ENCODE assay signal across 18 cellular contexts in genomic region chr5:36644727-36645126, GRCh38. TPM values are rescaled to one million over a fixed set of nuclear protein-coding genes. Genes with fewer than 3 reads are reported as not detected.
"Had no signal": no experiment of that assay in that cellular context is flagged by ENCODE, and none has a peak within 500 bp of the region (broad histone marks: within the 10 kb centered on the region; RNA-seq: fewer than 3 reads in every experiment).

No MANE protein-coding gene starts in this region.

- H3K4me1 ChIP-seq: body of pancreas, tibial artery had no signal

- H3K4me3 Mint-ChIP-seq: activated CD8-positive, alpha-beta T cell treated with anti-CD3 and anti-CD28 coated beads for 36 hours; activated naive CD4-positive, alpha-beta T cell treated with anti-CD3 and anti-CD28 coated beads for 36 hours; naive thymus-derived CD4-positive, alpha-beta T cell; stimulated activated memory B cell treated with anti-CD40 and anti-IgM and Interleukin-4, amounts not matched to agents 10 μg/mL and 1 μg/mL and 100 μg/mL, for 72 hours had no signal

- H3K9me3 Mint-ChIP-seq: activated CD8-positive, alpha-beta T cell treated with anti-CD3 and anti-CD28 coated beads for 36 hours; activated naive CD4-positive, alpha-beta T cell treated with anti-CD3 and anti-CD28 coated beads for 36 hours; stimulated activated memory B cell treated with anti-CD40 and anti-IgM and Interleukin-4, amounts not matched to agents 10 μg/mL and 1 μg/mL and 100 μg/mL, for 72 hours had no signal

- H3K4me1 Mint-ChIP-seq: naive thymus-derived CD4-positive, alpha-beta T cell; stimulated activated memory B cell treated with anti-CD40 and anti-IgM and Interleukin-4, amounts not matched to agents 10 μg/mL and 1 μg/mL and 100 μg/mL, for 72 hours had no signal

- H3K9me3 ChIP-seq: body of pancreas, heart left ventricle, neutrophil, right atrium auricular region, tibial artery had no signal

- H3K36me3 Mint-ChIP-seq: naive thymus-derived CD4-positive, alpha-beta T cell; stimulated activated memory B cell treated with anti-CD40 and anti-IgM and Interleukin-4, amounts not matched to agents 10 μg/mL and 1 μg/mL and 100 μg/mL, for 72 hours had no signal

- H3K4me3 ChIP-seq: body of pancreas, heart left ventricle, right atrium auricular region, tibial artery had no signal

- ATAC-seq: activated CD8-positive, alpha-beta T cell treated with anti-CD3 and anti-CD28 coated beads for 36 hours; body of pancreas; esophagus mucosa; heart left ventricle; naive thymus-derived CD4-positive, alpha-beta T cell; stimulated activated memory B cell treated with anti-CD40 and anti-IgM and Interleukin-4, amounts not matched to agents 10 μg/mL and 1 μg/mL and 100 μg/mL, for 72 hours had no signal

- H3K27ac ChIP-seq: body of pancreas, neutrophil, tibial artery had no signal

- H3K36me3 ChIP-seq: heart left ventricle, neutrophil, right atrium auricular region, tibial artery had no signal

- DNase-seq: activated CD4-positive, alpha-beta T cell treated with anti-CD3 and anti-CD28 coated beads for 4 hours; activated CD8-positive, alpha-beta memory T cell treated with anti-CD3 and anti-CD28 coated beads, Interleukin-2, amount 50 U/mL, for 4 hours; activated CD8-positive, alpha-beta T cell treated with anti-CD3 and anti-CD28 coated beads for 36 hours; activated naive CD4-positive, alpha-beta T cell treated with anti-CD3 and anti-CD28 coated beads for 36 hours; body of pancreas; foreskin fibroblast; heart left ventricle; naive thymus-derived CD4-positive, alpha-beta T cell; posterior cingulate gyrus; stimulated activated CD4-positive, alpha-beta T cell treated with anti-CD3 and anti-CD28 coated beads, Interleukin-1b, Interleukin-23, amount 100 ng/mL, for 48 hours; SW 1271; tibial artery had no signal

- FAIRE-seq: endometrium had no signal

- H3K27ac Mint-ChIP-seq: activated CD8-positive, alpha-beta T cell treated with anti-CD3 and anti-CD28 coated beads for 36 hours; activated naive CD4-positive, alpha-beta T cell treated with anti-CD3 and anti-CD28 coated beads for 36 hours; naive thymus-derived CD4-positive, alpha-beta T cell; stimulated activated memory B cell treated with anti-CD40 and anti-IgM and Interleukin-4, amounts not matched to agents 10 μg/mL and 1 μg/mL and 100 μg/mL, for 72 hours had no signal

- H3K27me3 ChIP-seq: body of pancreas, heart left ventricle, neutrophil, right atrium auricular region, tibial artery had no signal

RNA-seq across cellular contexts. Expression of gene SLC1A3, which starts 38.3 kb away (rescaled TPM):
- total RNA-seq: dermis microvascular lymphatic vessel endothelial cell had no signal
- polyA plus RNA-seq: naive thymus-derived CD4-positive, alpha-beta T cell had no signal
